In genomic region chr22:37486224-37486845, GRCh38 we compare ENCODE assay signal across 8 cellular contexts. TPM values are rescaled to one million over a fixed set of nuclear protein-coding genes. Genes with fewer than 3 reads are reported as not detected.
DNase-seq lines count a peak whose midpoint lies in the region; ATAC-seq, FAIRE-seq and TF ChIP-seq lines count a peak whose summit lies in the region.

MFNG (minus strand) TSS chr22:37486384; CDS start chr22:37486177, 207 bp downstream.

- in situ Hi-C loops in mammary epithelial cell (cut with MboI; ENCODE audit: low sequenced_read_pairs in 2 of 2) = no loop called here

- TF ChIP-seq CTCF in DND-41 (IDR thresholded peaks at IDR 0.05; ENCODE audit: borderline replicate concordance, extremely low read depth, low read length, poor library complexity, severe bottlenecking) (no peak), MM.1S (IDR thresholded peaks at IDR 0.05; ENCODE audit: low read length) (no peak), WERI-Rb-1 (IDR thresholded peaks at IDR 0.05; ENCODE audit: low read depth, low read length) (no peak), mammary epithelial cell (conservative IDR thresholded peaks at IDR 0.05 in 1 of 2, IDR thresholded peaks at IDR 0.05 in 1 of 2; ENCODE audit: extremely low read depth in 1 of 2, insufficient read depth in 1 of 2, low read depth in 1 of 2, low read length in 2 of 2) (no peak), keratinocyte (optimal IDR thresholded peaks at IDR 0.05 in 1 of 3, IDR thresholded peaks at IDR 0.05 in 1 of 3, conservative IDR thresholded peaks at IDR 0.05 in 1 of 3; ENCODE audit: extremely low read depth in 1 of 3, insufficient read depth in 2 of 3, low read length in 3 of 3) (peak in 2 of 3 experiments; percentile 2 to 19)

- H4K20me1 ChIP-seq in DND-41 (ENCODE audit: insufficient read depth, low read length) (0 out of 2 replicates have a peak, but pooled peaks cover 6% of the 10 kb centered on the region), MM.1S (ENCODE audit: insufficient read depth, low read length) (no peaks in the 10 kb centered on the region), mammary epithelial cell (ENCODE audit: insufficient read depth, low read length) (no peaks in the 10 kb centered on the region), keratinocyte (ENCODE audit: control insufficient read depth, extremely low read depth, insufficient read depth, low read length) (peaks cover 17% of the 10 kb centered on the region)

- intact Hi-C loops in mammary epithelial cell (cut with micrococcal nuclease) = no loop called here

- H3K36me3 ChIP-seq in DND-41 (ENCODE audit: insufficient read depth, low read length) (no peaks in the 10 kb centered on the region), MM.1S (replicated peaks; ENCODE audit: insufficient read depth, low read length) (no peaks in the 10 kb centered on the region), WERI-Rb-1 (peaks cover 26% of the 10 kb centered on the region), mammary epithelial cell (ENCODE audit: insufficient read depth, low read length) (peaks cover 13% of the 10 kb centered on the region), keratinocyte (ENCODE audit: control insufficient read depth in 2 of 2, extremely low read depth in 1 of 2, insufficient read depth in 2 of 2, low read length in 2 of 2) (peaks cover 19 to 28% of the 10 kb centered on the region in 2 experiments)

- H3K9ac ChIP-seq in DND-41 (ENCODE audit: low read depth, low read length) (peak within 1 kb of the TSS; percentile 82), MM.1S (ENCODE audit: low read length) (peak within 1 kb of the TSS; percentile 89), mammary epithelial cell (ENCODE audit: insufficient read depth, low read length) (no peak within 1 kb of the TSS), keratinocyte (ENCODE audit: control insufficient read depth, extremely low read depth, insufficient read depth, low read length) (no peak within 1 kb of the TSS)

- H3K4me1 ChIP-seq in DND-41 (ENCODE audit: insufficient read depth, low read length) = peaks cover 29% of the 10 kb centered on the region
- peaks cover 13% of the 10 kb centered on the region; the same call in 1 of the 2 replicates for H3K4me1 ChIP-seq in MM.1S (ENCODE audit: low read length)
- H3K4me1 ChIP-seq in mammary epithelial cell (ENCODE audit: insufficient read depth, low read length) = peaks cover 3% of the 10 kb centered on the region
- H3K4me1 ChIP-seq in keratinocyte (ENCODE audit: control insufficient read depth, extremely low read depth, insufficient read depth, low read length) = peaks cover 5% of the 10 kb centered on the region

- H3K79me2 ChIP-seq in DND-41 (ENCODE audit: insufficient read depth, low read length) = peaks cover 54% of the 10 kb centered on the region
- H3K79me2 ChIP-seq in MM.1S (ENCODE audit: low read length) = peaks cover 49% of the 10 kb centered on the region
- H3K79me2 ChIP-seq in mammary epithelial cell (ENCODE audit: insufficient read depth, low read length) = peaks cover 6% of the 10 kb centered on the region
- H3K79me2 ChIP-seq in keratinocyte (ENCODE audit: control insufficient read depth, insufficient read depth, low read length) = no peaks in the 10 kb centered on the region

- peak within 1 kb of the TSS; percentile 90 for H3K27ac ChIP-seq in DND-41 (ENCODE audit: low read length)
- peak within 1 kb of the TSS; percentile 75 for H3K27ac ChIP-seq in MM.1S (ENCODE audit: low read length)
- peak within 1 kb of the TSS; percentile 95 for H3K27ac ChIP-seq in WERI-Rb-1
- no peak within 1 kb of the TSS for H3K27ac ChIP-seq in mammary epithelial cell (ENCODE audit: insufficient read depth, low read depth, low read length)
- no peak within 1 kb of the TSS for H3K27ac ChIP-seq in keratinocyte (ENCODE audit: control insufficient read depth, insufficient read depth, low read length)

- H3K4me3 ChIP-seq in DND-41 (ENCODE audit: low read depth in 1 of 2, low read length in 2 of 2) (peak within 1 kb of the TSS; percentile 50 to 67; a peak in 3 of 4 replicates), MM.1S (ENCODE audit: low read length) (peak within 1 kb of the TSS; percentile 91), WERI-Rb-1 (ENCODE audit: low read depth, low read length) (peak within 1 kb of the TSS; percentile 78), mammary epithelial cell (replicated peaks in 1 of 3; ENCODE audit: insufficient read depth in 1 of 3, low read depth in 2 of 3, low read length in 3 of 3) (no peak within 1 kb of the TSS), keratinocyte (ENCODE audit: control insufficient read depth in 2 of 3, extremely low read depth in 1 of 3, insufficient read depth in 2 of 3, low read depth in 1 of 3, low read length in 3 of 3) (no peak within 1 kb of the TSS)

- H3K27me3 ChIP-seq in DND-41 (ENCODE audit: insufficient read depth, low read length, poor library complexity) = peaks cover 7% of the 10 kb centered on the region
- H3K27me3 ChIP-seq in MM.1S (replicated peaks; ENCODE audit: insufficient read depth, low read length) = no peaks in the 10 kb centered on the region; the same call in 1 of the 2 replicates
- no peaks in the 10 kb centered on the region for H3K27me3 ChIP-seq in WERI-Rb-1 (ENCODE audit: insufficient read depth, low read depth, severe bottlenecking)
- no peaks in the 10 kb centered on the region for H3K27me3 ChIP-seq in mammary epithelial cell (ENCODE audit: insufficient read depth, low read length)
- no peaks in the 10 kb centered on the region for H3K27me3 ChIP-seq in keratinocyte (ENCODE audit: control insufficient read depth, extremely low read depth, insufficient read depth, low read length)

- 26% methylated on average over 11 of the region's 24 CpGs for WGBS in mammary epithelial cell (ENCODE audit: low coverage, missing lambda C conversion rate)

- H2AFZ ChIP-seq in DND-41 (ENCODE audit: low read depth, low read length) = peak within 1 kb of the TSS; percentile 67
- H2AFZ ChIP-seq in MM.1S (ENCODE audit: low read length) = peak within 1 kb of the TSS; percentile 61
- no peak within 1 kb of the TSS for H2AFZ ChIP-seq in mammary epithelial cell (ENCODE audit: low read depth, low read length)
- no peak within 1 kb of the TSS for H2AFZ ChIP-seq in keratinocyte (ENCODE audit: control insufficient read depth, low read length)

- no TSS peak for BruUV-seq in mammary epithelial cell (replicated peaks; lab: Mats Ljungman, UMichigan)

- H3K9me2 ChIP-seq in MM.1S (replicated peaks; ENCODE audit: insufficient read depth, low read length) = no peaks in the 10 kb centered on the region

- dilution Hi-C loops in mammary epithelial cell (cut with HindIII; ENCODE audit: low sequenced_read_pairs) (loop anchor here (5.0 to 10.0 kb wide), 2 partner anchors 86 to 92 kb away; no protein-coding TSS in a partner anchor), keratinocyte (cut with MboI; ENCODE audit: extremely low pct_ligation_motif_present, low sequenced_read_pairs) (no loop called here)

- ATAC-seq in DND-41 (ENCODE audit: insufficient read depth, low read depth) = peak; percentile 64
- ATAC-seq in GM21528 (IDR thresholded peaks at IDR 0.05; ENCODE audit: low FRiP score, unreplicated experiment) = peak; percentile 44
- ATAC-seq in GM18858 (IDR thresholded peaks at IDR 0.05; ENCODE audit: unreplicated experiment) = no peak

- H3K4me2 ChIP-seq in DND-41 (ENCODE audit: insufficient read depth, low read length) = peak within 1 kb of the TSS; percentile 68
- H3K4me2 ChIP-seq in MM.1S (ENCODE audit: low read depth, low read length) = peak within 1 kb of the TSS; percentile 83
- H3K4me2 ChIP-seq in mammary epithelial cell (ENCODE audit: insufficient read depth, low read depth, low read length) = no peak within 1 kb of the TSS
- no peak within 1 kb of the TSS for H3K4me2 ChIP-seq in keratinocyte (ENCODE audit: control insufficient read depth, extremely low read depth, insufficient read depth, low read depth, low read length)

- FAIRE-seq in keratinocyte (lab: Jason Lieb, UNC) = no peak

- DNase-seq in DND-41 (peak; percentile 60), MM.1S (peak; percentile 93), WERI-Rb-1 (peak; percentile 85), mammary epithelial cell (peak; percentile 48), keratinocyte (ENCODE audit: low read depth, low spot score) (no peak)
- DNase-seq in stimulated activated CD4-positive, alpha-beta T cell treated with anti-CD3 and anti-CD28 coated beads, Interleukin-1b, Interleukin-23, amount 100 ng/mL, for 24 hours (ENCODE audit: low read depth in 4 of 4, low spot score in 1 of 4) = peak; percentile 41 to 73 (median 58)

- no peaks in the 10 kb centered on the region for H3K9me1 ChIP-seq in keratinocyte (ENCODE audit: control insufficient read depth, extremely low read depth, insufficient read depth, low read length)

- CTCF ChIA-PET in mammary epithelial cell (lab: Charles Lee; ENCODE audit: low non-redundant PET) = no interaction called here

- H3F3A ChIP-seq in MM.1S (ENCODE audit: insufficient read depth, low read length) = no peaks in the 10 kb centered on the region; the same call in 1 of the 2 replicates

- no peaks in the 10 kb centered on the region for H3K9me3 ChIP-seq in DND-41 (ENCODE audit: insufficient read depth, low read length, severe bottlenecking)
- no peaks in the 10 kb centered on the region for H3K9me3 ChIP-seq in MM.1S (replicated peaks; ENCODE audit: insufficient read depth, low read length)
- no peaks in the 10 kb centered on the region for H3K9me3 ChIP-seq in WERI-Rb-1 (ENCODE audit: severe bottlenecking)
- no peaks in the 10 kb centered on the region for H3K9me3 ChIP-seq in mammary epithelial cell (replicated peaks; ENCODE audit: insufficient read depth, low read length)
- H3K9me3 ChIP-seq in keratinocyte (ENCODE audit: control insufficient read depth, low read depth, low read length) = no peaks in the 10 kb centered on the region

RNA-seq across cellular contexts. Expression of gene MFNG, which starts in this region (rescaled TPM):
- total RNA-seq in mammary epithelial cell = 10 to 100 TPM in 1 of 2 donors, 1 to 10 TPM in 1; 3.5 to 48.9 TPM
- polyA plus RNA-seq in mammary epithelial cell = 6.0 TPM
- polyA minus RNA-seq in mammary epithelial cell = not detected
- 4.1 to 5.9 TPM (median 5.8 TPM) in 3 replicates for polyA plus RNA-seq in keratinocyte
- 2.5 TPM for polyA plus RNA-seq in keratinocyte (2011; ENCODE audit: low read depth)
- polyA plus RNA-seq in keratinocyte (2011; cell fraction: cytosol; rRNA removed) = 1.1 and 2.0 TPM in 2 replicates
- 31.3 and 35.6 TPM in 2 replicates for polyA plus RNA-seq in keratinocyte (2011; cell fraction: nucleus; rRNA removed)
- 3.8 and 3.9 TPM in 2 replicates for polyA plus RNA-seq in keratinocyte (2012; ENCODE audit: low replicate concordance)
- 4.7 to 7.7 TPM (median 4.8 TPM) in 3 replicates for polyA minus RNA-seq in keratinocyte
- 1.5 TPM for polyA minus RNA-seq in keratinocyte (2011; cell fraction: cytosol; rRNA and poly(A)+ RNA removed)
- 8.4 and 12.4 TPM in 2 replicates for polyA minus RNA-seq in keratinocyte (2011; cell fraction: nucleus; rRNA and poly(A)+ RNA removed)

Comparison
In these comparisons a context has a peak if more than half of its experiments do, and no peak if none do; other contexts are left out.
1. H2AFZ ChIP-seq: peak in DND-41 (single experiment) and MM.1S (single experiment); none in mammary epithelial cell (single experiment) and keratinocyte (single experiment).
2. H3K27ac ChIP-seq: peak in DND-41 (single experiment), MM.1S (single experiment) and WERI-Rb-1 (single experiment); none in mammary epithelial cell (single experiment) and keratinocyte (single experiment).
3. H3K4me2 ChIP-seq: peak in DND-41 (single experiment) and MM.1S (single experiment); none in mammary epithelial cell (single experiment) and keratinocyte (single experiment).
4. H3K4me3 ChIP-seq: peak in DND-41 (2 of 2), MM.1S (single experiment) and WERI-Rb-1 (single experiment); none in mammary epithelial cell (0 of 3) and keratinocyte (0 of 3).
5. H3K9ac ChIP-seq: peak in DND-41 (single experiment) and MM.1S (single experiment); none in mammary epithelial cell (single experiment) and keratinocyte (single experiment).
6. CTCF ChIP-seq: peak in keratinocyte (2 of 3); none in DND-41 (single experiment), MM.1S (single experiment), WERI-Rb-1 (single experiment) and mammary epithelial cell (0 of 2).